In genomic region chr1:63969461-63969893, GRCh38 we compare ENCODE assay signal across 13 cellular contexts.
DNase-seq lines count a peak whose midpoint lies in the region; ATAC-seq, FAIRE-seq and TF ChIP-seq lines count a peak whose summit lies in the region.
"Had no signal": no experiment of that assay in that cellular context is flagged by ENCODE, and none has a peak within 500 bp of the region (broad histone marks: within the 10 kb centered on the region; RNA-seq: fewer than 3 reads in every experiment).

No MANE protein-coding gene starts in this region.

- no peaks in the 10 kb centered on the region for H4K20me1 ChIP-seq in HCT116 (ENCODE audit: insufficient read depth)

- no peak overlapping the region for H2AFZ ChIP-seq in HCT116 (ENCODE audit: low read depth, low read length, poor library complexity, severe bottlenecking)

- in situ Hi-C loops in gastrocnemius medialis (cut with MboI; ENCODE audit: low sequenced_read_pairs in 4 of 4), result no loop called here
- in situ Hi-C loops in transverse colon (cut with MboI; ENCODE audit: low pct_ligation_motif_present in 1 of 4, low pct_unique_long_range_greater_than_20kb in 1 of 4, low sequenced_read_pairs in 3 of 4), result no loop called here
- in situ Hi-C loops in HAP-1 (cut with MboI; ENCODE audit: low sequenced_read_pairs), result no loop called here

- CTCF ChIA-PET in HCT116 (lab: Charles Lee), result no interaction called here

- H3K4me1 ChIP-seq in HCT116 (ENCODE audit: control insufficient read depth in 1 of 2, insufficient read depth in 2 of 2, low read length in 2 of 2) (peaks cover 12 to 14% of the 10 kb centered on the region in 2 experiments), gastrocnemius medialis (peaks cover 15 to 20% of the 10 kb centered on the region in 2 donors), transverse colon (peaks cover 0 to 7% (median 0%) of the 10 kb centered on the region in 4 donors), HAP-1 (no peaks in the 10 kb centered on the region)

- H3K9me3 ChIP-seq in HCT116 (ENCODE audit: control insufficient read depth in 1 of 2, insufficient read depth in 1 of 2, low read depth in 1 of 2, low read length in 2 of 2) (no peaks in the 10 kb centered on the region), gastrocnemius medialis (no peaks in the 10 kb centered on the region), transverse colon (no peaks in the 10 kb centered on the region), HAP-1 (no peaks in the 10 kb centered on the region)

- peak; percentile 87 for ATAC-seq in HCT116
- peak; percentile 70 to 88 for ATAC-seq in gastrocnemius medialis
- ATAC-seq in GM21390 (IDR thresholded peaks at IDR 0.05; ENCODE audit: unreplicated experiment), result no peak

- H3K27me3 ChIP-seq in HCT116 (ENCODE audit: insufficient read depth, low read length) (no peaks in the 10 kb centered on the region), gastrocnemius medialis (no peaks in the 10 kb centered on the region), transverse colon (no peaks in the 10 kb centered on the region), HAP-1 (ENCODE audit: low read depth) (peaks cover 19% of the 10 kb centered on the region)

- H3K27ac ChIP-seq in HCT116 (ENCODE audit: low read depth, low read length) (no peak overlapping the region), gastrocnemius medialis (peak overlapping the region in 1 of 4 donors; percentile 14), transverse colon (no peak overlapping the region)

- H3K27me3 Mint-ChIP-seq in activated CD4-positive, alpha-beta T cell treated with anti-CD3 and anti-CD28 coated beads, Interleukin-2, amount 10 ng/mL, durations not matched to agents 24 days and 14 days, result peaks cover 6% of the 10 kb centered on the region

- POLR2A ChIA-PET in HCT116 (lab: Charles Lee), result no interaction called here

- no peak overlapping the region for H3K9ac ChIP-seq in HCT116 (ENCODE audit: low read length)

- H3K36me3 ChIP-seq in HCT116 (ENCODE audit: control insufficient read depth in 1 of 2, insufficient read depth in 2 of 2, low read length in 2 of 2) (no peaks in the 10 kb centered on the region), gastrocnemius medialis (no peaks in the 10 kb centered on the region), transverse colon (no peaks in the 10 kb centered on the region), HAP-1 (replicated peaks) (no peaks in the 10 kb centered on the region)

- FAIRE-seq in RCC 7860 (lab: Jason Lieb, UNC), result peak; percentile 97
- FAIRE-seq: H1, TTC549 had no signal

- BruUV-seq in HCT116 (replicated peaks; lab: Mats Ljungman, UMichigan), result no TSS peak

- TF ChIP-seq RAD21 in HCT116 (IDR thresholded peaks at IDR 0.05; ENCODE audit: low read depth), result no peak

- 76 to 92% methylated on average over 2 to 4 of the region's 4 CpGs for WGBS in transverse colon (ENCODE audit: low coverage in 1 of 2), 2 donors

- H3K9me2 ChIP-seq in HCT116 (ENCODE audit: insufficient read depth), result no peaks in the 10 kb centered on the region

- H3K9me3 Mint-ChIP-seq in activated CD4-positive, alpha-beta T cell treated with anti-CD3 and anti-CD28 coated beads, Interleukin-2, amount 10 ng/mL, durations not matched to agents 24 days and 14 days, result no peaks in the 10 kb centered on the region

- no peak for TF ChIP-seq EP300 in transverse colon (IDR thresholded peaks at IDR 0.05; ENCODE audit: low read depth)

- H3K27ac Mint-ChIP-seq in activated CD4-positive, alpha-beta T cell treated with anti-CD3 and anti-CD28 coated beads, Interleukin-2, amount 10 ng/mL, durations not matched to agents 24 days and 14 days, result no peak overlapping the region
- H3K27ac Mint-ChIP-seq: CD4-positive, alpha-beta memory T cell had no signal

- intact Hi-C loops in HCT116 (cut with micrococcal nuclease), result no loop called here
- intact Hi-C loops in gastrocnemius medialis (cut with DNase I; ENCODE audit: low total_unique reads), result loop anchor here (1.0 kb wide), 1 partner anchor 9 kb away; no protein-coding TSS in a partner anchor
- intact Hi-C loops in transverse colon (cut with DNase I; ENCODE audit: low total_unique reads), result no loop called here
- intact Hi-C loops in activated CD4-positive, alpha-beta T cell treated with anti-CD3 and anti-CD28 coated beads, Interleukin-2, amount 10 ng/mL, durations not matched to agents 24 days and 14 days (cut with micrococcal nuclease), result no loop called here

- no peaks in the 10 kb centered on the region for H3K4me1 Mint-ChIP-seq in activated CD4-positive, alpha-beta T cell treated with anti-CD3 and anti-CD28 coated beads, Interleukin-2, amount 10 ng/mL, durations not matched to agents 24 days and 14 days
- H3K4me1 Mint-ChIP-seq: CD4-positive, alpha-beta memory T cell had no signal

- TF ChIP-seq POLR2A in HCT116 (IDR thresholded peaks at IDR 0.05; ENCODE audit: borderline replicate concordance, extremely low read depth, insufficient read depth, insufficient read length), result no peak
- TF ChIP-seq POLR2A in gastrocnemius medialis (IDR thresholded peaks at IDR 0.05), result no peak
- TF ChIP-seq POLR2A in transverse colon (IDR thresholded peaks at IDR 0.05), result no peak

- H3K4me3 Mint-ChIP-seq in activated CD4-positive, alpha-beta T cell treated with anti-CD3 and anti-CD28 coated beads, Interleukin-2, amount 10 ng/mL, durations not matched to agents 24 days and 14 days, result no peak overlapping the region
- H3K4me3 Mint-ChIP-seq: CD4-positive, alpha-beta memory T cell had no signal

- DNase-seq in HCT116 (ENCODE audit: low read depth, low spot score) (peak; percentile 26), RCC 7860 (ENCODE audit: low spot score) (peak; percentile 93), glomerular visceral epithelial cell (ENCODE audit: extremely low spot score) (peak; percentile 93), gastrocnemius medialis (no peak), transverse colon (no peak), HAP-1 (ENCODE audit: low spot score in 2 of 2) (no peak)
- DNase-seq in activated CD4-positive, alpha-beta T cell treated with anti-CD3 and anti-CD28 coated beads, Interleukin-2, amount 10 ng/mL, durations not matched to agents 24 days and 14 days, result no peak
- DNase-seq: CD4-positive, alpha-beta memory T cell; NCI-H1092 treated with DMSO at 0.1 percent for 48 hours had no signal

- H3K4me2 ChIP-seq in HCT116 (ENCODE audit: low read length), result peak overlapping the region; percentile 45
- H3K4me2 ChIP-seq: smooth muscle cell had no signal

- H3K4me3 ChIP-seq in HCT116 (replicated peaks in 1 of 2; ENCODE audit: low read depth in 1 of 2, low read length in 2 of 2) (no peak overlapping the region), gastrocnemius medialis (no peak overlapping the region), transverse colon (no peak overlapping the region), HAP-1 (no peak overlapping the region)
- H3K4me3 ChIP-seq: smooth muscle cell had no signal

- no peak for TF ChIP-seq CTCF in HCT116 (IDR thresholded peaks at IDR 0.05 in 2 of 3, conservative IDR thresholded peaks at IDR 0.05 in 1 of 3; ENCODE audit: borderline replicate concordance in 1 of 3, insufficient read depth in 1 of 3, low read depth in 2 of 3, low read length in 2 of 3)
- TF ChIP-seq CTCF in gastrocnemius medialis (IDR thresholded peaks at IDR 0.05 in 4 of 5, conservative IDR thresholded peaks at IDR 0.05 in 1 of 5), result no peak
- no peak for TF ChIP-seq CTCF in transverse colon (IDR thresholded peaks at IDR 0.05)

- RAD21 ChIA-PET in HCT116 (lab: Charles Lee; ENCODE audit: low non-redundant PET in 1 of 2, low total read pairs in 2 of 2, uncharacterized antibody in 2 of 2, unreplicated experiment in 2 of 2), result no interaction called here

- H3K79me2 ChIP-seq in HCT116 (ENCODE audit: insufficient read depth, low read length), result no peaks in the 10 kb centered on the region

- H3K36me3 Mint-ChIP-seq in activated CD4-positive, alpha-beta T cell treated with anti-CD3 and anti-CD28 coated beads, Interleukin-2, amount 10 ng/mL, durations not matched to agents 24 days and 14 days (ENCODE audit: low read depth), result no peaks in the 10 kb centered on the region
- H3K36me3 Mint-ChIP-seq: CD4-positive, alpha-beta memory T cell had no signal

TF ChIP-seq in HCT116, 20 proteins besides CTCF, POLR2A, EP300 and RAD21:
- TF ChIP-seq ZFX (IDR thresholded peaks at IDR 0.05) (no peak), FOSL1 (IDR thresholded peaks at IDR 0.05; ENCODE audit: low read depth) (peak; percentile 42), JUND (IDR thresholded peaks at IDR 0.05) (peak; percentile 32; the same call in 1 of the 2 replicates)

Comparison
In these comparisons a context has a peak if more than half of its experiments do, and no peak if none do; other contexts are left out.
1. DNase-seq: peak in HCT116 (single experiment), RCC 7860 (single experiment) and glomerular visceral epithelial cell (single experiment); none in gastrocnemius medialis (0 of 2), transverse colon (single experiment), HAP-1 (0 of 2) and activated CD4-positive, alpha-beta T cell treated with anti-CD3 and anti-CD28 coated beads, Interleukin-2, amount 10 ng/mL, durations not matched to agents 24 days and 14 days (single experiment).